8 cellular contexts compared by ENCODE assay signal in genomic region chr1:16215882-16216753, GRCh38. TPM values are rescaled to one million over a fixed set of nuclear protein-coding genes. Genes with fewer than 3 reads are reported as not detected.
DNase-seq lines count a peak whose midpoint lies in the region; ATAC-seq lines count a peak whose summit lies in the region.

No MANE protein-coding gene starts in this region.

- H3K27ac Mint-ChIP-seq in activated CD4-positive, alpha-beta T cell treated with anti-CD3 and anti-CD28 coated beads, Interleukin-2, amount 10 ng/mL, durations not matched to agents 7 days and 5 days, result peak overlapping the region; percentile 66

- no peaks in the 10 kb centered on the region for H3K9me3 ChIP-seq in duodenal mucosa (ENCODE audit: control insufficient read depth in 1 of 2, low read length in 2 of 2)

- H3K4me3 ChIP-seq in duodenal mucosa (ENCODE audit: low read depth in 1 of 2, low read length in 2 of 2), result peak overlapping the region; percentile 83

- peak; percentile 63 to 68 for DNase-seq in NCI-H2081 (lab: John Stamatoyannopoulos, UW)
- DNase-seq in NCI-H2081 treated with DMSO at 0.1 percent for 48 hours (lab: John Stamatoyannopoulos, UW), result no peak
- DNase-seq in NCI-H2029 (lab: John Stamatoyannopoulos, UW), result peak; percentile 93
- peak; percentile 78 for DNase-seq in activated CD4-positive, alpha-beta T cell treated with anti-CD3 and anti-CD28 coated beads, Interleukin-2, amount 10 ng/mL, durations not matched to agents 7 days and 5 days
- peak; percentile 73 for DNase-seq in left lobe of liver (ENCODE audit: low spot score)
- peak; percentile 46 to 71 for DNase-seq in stimulated activated CD4-positive, alpha-beta T cell treated with anti-CD3 and anti-CD28 coated beads, Interleukin-15, amount 100 ng/mL, for 48 hours (ENCODE audit: low read depth in 2 of 2)

- H3K36me3 ChIP-seq in duodenal mucosa (ENCODE audit: control insufficient read depth in 1 of 2, insufficient read depth in 2 of 2, low read length in 2 of 2), result no peaks in the 10 kb centered on the region

- H3K36me3 Mint-ChIP-seq in activated CD4-positive, alpha-beta T cell treated with anti-CD3 and anti-CD28 coated beads, Interleukin-2, amount 10 ng/mL, durations not matched to agents 7 days and 5 days (ENCODE audit: low read depth), result no peaks in the 10 kb centered on the region

- H3K9ac ChIP-seq in duodenal mucosa (ENCODE audit: low read depth in 1 of 2, low read length in 2 of 2), result peak overlapping the region; percentile 61 to 74

- H3K27me3 ChIP-seq in duodenal mucosa (ENCODE audit: control insufficient read depth in 1 of 2, insufficient read depth in 2 of 2, low read length in 2 of 2), result no peaks in the 10 kb centered on the region

- POLR2A ChIA-PET in activated CD4-positive, alpha-beta T cell treated with anti-CD3 and anti-CD28 coated beads, Interleukin-2, amount 10 ng/mL, durations not matched to agents 7 days and 5 days (lab: Charles Lee), result interaction anchor here (1.8 kb wide), 1 partner anchor 9 kb away, joined by 8 read pairs; no protein-coding TSS in a partner anchor

- H3K4me3 Mint-ChIP-seq in activated CD4-positive, alpha-beta T cell treated with anti-CD3 and anti-CD28 coated beads, Interleukin-2, amount 10 ng/mL, durations not matched to agents 7 days and 5 days, result peak overlapping the region; percentile 80

- peaks cover 6% of the 10 kb centered on the region for H3K27me3 Mint-ChIP-seq in activated CD4-positive, alpha-beta T cell treated with anti-CD3 and anti-CD28 coated beads, Interleukin-2, amount 10 ng/mL, durations not matched to agents 7 days and 5 days

- ATAC-seq in left lobe of liver (peak; percentile 28), HG02970 (IDR thresholded peaks at IDR 0.05; ENCODE audit: low FRiP score, unreplicated experiment) (no peak)

- H3K4me1 ChIP-seq in duodenal mucosa (ENCODE audit: control insufficient read depth in 1 of 2, insufficient read depth in 2 of 2, low read length in 2 of 2), result peaks cover 34 to 42% of the 10 kb centered on the region in 2 donors

- no peak overlapping the region for H3K27ac ChIP-seq in duodenal mucosa (ENCODE audit: low read depth, low read length)

- H3K4me1 Mint-ChIP-seq in activated CD4-positive, alpha-beta T cell treated with anti-CD3 and anti-CD28 coated beads, Interleukin-2, amount 10 ng/mL, durations not matched to agents 7 days and 5 days, result peaks cover 39% of the 10 kb centered on the region

- CTCF ChIA-PET in activated CD4-positive, alpha-beta T cell treated with anti-CD3 and anti-CD28 coated beads, Interleukin-2, amount 10 ng/mL, durations not matched to agents 7 days and 5 days (lab: Charles Lee), result interaction anchor here (1.0 to 2.0 kb wide), 8 partner anchors 9 to 147 kb away, joined by 3 to 11 read pairs (median 5); no protein-coding TSS in a partner anchor

- H3K9me3 Mint-ChIP-seq in activated CD4-positive, alpha-beta T cell treated with anti-CD3 and anti-CD28 coated beads, Interleukin-2, amount 10 ng/mL, durations not matched to agents 7 days and 5 days, result no peaks in the 10 kb centered on the region

RNA-seq across cellular contexts. Expression of gene ARHGEF19, which starts 3.7 kb away (rescaled TPM):
- total RNA-seq in activated CD4-positive, alpha-beta T cell treated with anti-CD3 and anti-CD28 coated beads, Interleukin-2, amount 10 ng/mL, durations not matched to agents 7 days and 5 days, result 10 to 100 TPM; 10.7 to 12.1 TPM
- 1.9 TPM for total RNA-seq in left lobe of liver

RNA-seq across cellular contexts. Expression of gene CPLANE2, which starts 20.9 kb away (rescaled TPM):
- 1 to 10 TPM; 6.4 to 6.8 TPM for total RNA-seq in activated CD4-positive, alpha-beta T cell treated with anti-CD3 and anti-CD28 coated beads, Interleukin-2, amount 10 ng/mL, durations not matched to agents 7 days and 5 days
- total RNA-seq in left lobe of liver, result 4.7 TPM
